Comparison of ENCODE assay signal across 7 cellular contexts in genomic region chr1:148514310-148514709, GRCh38. TPM values are rescaled to one million over a fixed set of nuclear protein-coding genes. Genes with fewer than 3 reads are reported as not detected.
"Had no signal": no experiment of that assay in that cellular context is flagged by ENCODE, and none has a peak within 500 bp of the region (broad histone marks: within the 10 kb centered on the region; RNA-seq: fewer than 3 reads in every experiment).

No MANE protein-coding gene starts in this region.

RNA-seq across cellular contexts. Expression of gene PPIAL4G, which starts 31.2 kb away (rescaled TPM):
- total RNA-seq: adrenal gland, astrocyte, body of pancreas, cardiac septum, chondrocyte, WTC11 had no signal
- polyA plus RNA-seq: aorta had no signal
